ENCODE assay signal across 15 cellular contexts in the genomic region with DNA sequence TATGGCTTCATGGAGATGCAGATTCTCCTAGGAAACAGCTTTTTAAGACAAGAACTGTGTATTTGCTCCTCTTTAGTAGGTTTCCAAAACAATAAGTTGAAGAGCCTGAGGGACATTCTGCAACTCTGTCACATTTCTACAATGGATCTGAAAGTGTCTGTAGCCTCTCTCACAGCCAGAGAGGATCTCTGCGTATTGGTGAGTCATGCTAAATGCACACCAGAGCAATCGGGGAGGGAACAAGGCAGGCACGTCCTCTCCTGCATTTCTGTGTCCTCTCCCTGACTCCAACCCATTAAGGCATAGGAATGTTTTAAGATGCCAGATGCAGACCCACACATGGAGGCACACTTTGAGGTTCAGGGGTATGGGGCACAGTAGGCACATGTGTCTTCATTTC.
DNase-seq lines count a peak whose midpoint lies in the region; ATAC-seq and TF ChIP-seq lines count a peak whose summit lies in the region.
"Had no signal": no experiment of that assay in that cellular context is flagged by ENCODE, and none has a peak within 500 bp of the region (broad histone marks: within the 10 kb centered on the region; RNA-seq: fewer than 3 reads in every experiment).

No MANE protein-coding gene starts in this region.

- H3K4me3 ChIP-seq in hepatocyte (no peak overlapping the region), OCI-LY7 (ENCODE audit: low read depth, low read length, poor library complexity, severe bottlenecking) (no peak overlapping the region), suprapubic skin (no peak overlapping the region)
- H3K4me3 ChIP-seq: lower lobe of right lung had no signal

- POLR2A ChIA-PET in OCI-LY7 (lab: Charles Lee) = no interaction called here

- H2AFZ ChIP-seq in hepatocyte (no peak overlapping the region), OCI-LY7 (ENCODE audit: low read length) (no peak overlapping the region)

- no peaks in the 10 kb centered on the region for H3K9me3 ChIP-seq in hepatocyte (ENCODE audit: low read depth)
- H3K9me3 ChIP-seq in OCI-LY7 (ENCODE audit: low read length) = no peaks in the 10 kb centered on the region
- H3K9me3 ChIP-seq in suprapubic skin = no peaks in the 10 kb centered on the region
- H3K9me3 ChIP-seq: Caco-2, lower lobe of right lung had no signal

- H3K27me3 ChIP-seq in hepatocyte = no peaks in the 10 kb centered on the region
- H3K27me3 ChIP-seq in suprapubic skin = no peaks in the 10 kb centered on the region

- H3K27ac ChIP-seq in hepatocyte (peak overlapping the region; percentile 63), OCI-LY7 (ENCODE audit: low read depth, low read length, poor library complexity, severe bottlenecking) (no peak overlapping the region), suprapubic skin (no peak overlapping the region)
- H3K27ac ChIP-seq: lower lobe of right lung had no signal

- H3K4me3 Mint-ChIP-seq in HFFc6 = no peak overlapping the region
- H3K4me3 Mint-ChIP-seq: activated naive CD8-positive, alpha-beta T cell treated with anti-CD3 and anti-CD28 coated beads for 36 hours; activated T-cell treated with anti-CD3 and anti-CD28 coated beads, Interleukin-2, amount 50 U/mL, for 24 hours; natural killer cell treated with Interleukin-12 subunit alpha and Interleukin-12 subunit beta and Interleukin-15 and Interleukin-18, amount 100 ng/mL, for 72 hours had no signal

- H4K20me1 ChIP-seq in hepatocyte (ENCODE audit: insufficient read depth, poor library complexity, severe bottlenecking) (no peaks in the 10 kb centered on the region), OCI-LY7 (ENCODE audit: insufficient read depth, low read length) (no peaks in the 10 kb centered on the region)

- H3K27me3 Mint-ChIP-seq in HFFc6 (ENCODE audit: insufficient read depth) = peaks cover 1% of the 10 kb centered on the region; the same call in 1 of the 2 replicates
- H3K27me3 Mint-ChIP-seq: activated naive CD8-positive, alpha-beta T cell treated with anti-CD3 and anti-CD28 coated beads for 36 hours; activated T-cell treated with anti-CD3 and anti-CD28 coated beads, Interleukin-2, amount 50 U/mL, for 24 hours; natural killer cell treated with Interleukin-12 subunit alpha and Interleukin-12 subunit beta and Interleukin-15 and Interleukin-18, amount 100 ng/mL, for 72 hours had no signal

- CTCF ChIA-PET in OCI-LY7 (lab: Charles Lee; ENCODE audit: unreplicated experiment) = no interaction called here

- DNase-seq in AG08395 (ENCODE audit: low spot score) = peak; percentile 71
- peak; percentile 18 for DNase-seq in HFFc6
- peak; percentile 38 for DNase-seq in amniotic stem cell (lab: John Stamatoyannopoulos, UW)
- DNase-seq in hepatocyte (ENCODE audit: low spot score) = peak; percentile 43
- DNase-seq in putamen (ENCODE audit: low spot score) = no peak
- no peak for DNase-seq in OCI-LY7 (ENCODE audit: low spot score)
- DNase-seq in suprapubic skin (ENCODE audit: low spot score in 2 of 2) = no peak
- DNase-seq: activated naive CD8-positive, alpha-beta T cell treated with anti-CD3 and anti-CD28 coated beads for 36 hours; activated T-cell treated with anti-CD3 and anti-CD28 coated beads, Interleukin-2, amount 50 U/mL, for 24 hours; Caco-2; cortex of kidney; lower lobe of right lung; NCI-H2227 treated with DMSO at 0.1 percent for 48 hours had no signal

- H3K4me2 ChIP-seq in hepatocyte (no peak overlapping the region), OCI-LY7 (ENCODE audit: low read length) (no peak overlapping the region)

- no peaks in the 10 kb centered on the region for H3K36me3 Mint-ChIP-seq in HFFc6 (ENCODE audit: low read depth)
- H3K36me3 Mint-ChIP-seq: activated naive CD8-positive, alpha-beta T cell treated with anti-CD3 and anti-CD28 coated beads for 36 hours; natural killer cell treated with Interleukin-12 subunit alpha and Interleukin-12 subunit beta and Interleukin-15 and Interleukin-18, amount 100 ng/mL, for 72 hours had no signal

- H3K27ac Mint-ChIP-seq in HFFc6 = no peak overlapping the region
- H3K27ac Mint-ChIP-seq: activated naive CD8-positive, alpha-beta T cell treated with anti-CD3 and anti-CD28 coated beads for 36 hours; activated T-cell treated with anti-CD3 and anti-CD28 coated beads, Interleukin-2, amount 50 U/mL, for 24 hours; natural killer cell treated with Interleukin-12 subunit alpha and Interleukin-12 subunit beta and Interleukin-15 and Interleukin-18, amount 100 ng/mL, for 72 hours had no signal

- peaks cover 13% of the 10 kb centered on the region for H3K4me1 Mint-ChIP-seq in HFFc6 (ENCODE audit: low read depth)
- H3K4me1 Mint-ChIP-seq: activated naive CD8-positive, alpha-beta T cell treated with anti-CD3 and anti-CD28 coated beads for 36 hours had no signal

- H3K36me3 ChIP-seq in hepatocyte (replicated peaks; ENCODE audit: insufficient read depth, low read depth) = no peaks in the 10 kb centered on the region
- no peaks in the 10 kb centered on the region for H3K36me3 ChIP-seq in OCI-LY7 (ENCODE audit: insufficient read depth, low read length)
- no peaks in the 10 kb centered on the region for H3K36me3 ChIP-seq in suprapubic skin
- H3K36me3 ChIP-seq: lower lobe of right lung had no signal

- no TSS peak for BruUV-seq in OCI-LY7 (replicated peaks; lab: Mats Ljungman, UMichigan)

- no peak for ATAC-seq in GM19397 (IDR thresholded peaks at IDR 0.05; ENCODE audit: unreplicated experiment)
- ATAC-seq: lower lobe of right lung; natural killer cell treated with Interleukin-12 subunit alpha and Interleukin-12 subunit beta and Interleukin-15 and Interleukin-18, amount 100 ng/mL, for 72 hours had no signal

- WGBS in hepatocyte (ENCODE audit: low lambda C conversion rate, missing lambda C conversion rate) = 16% methylated on average over 3 of the region's 3 CpGs
- 38% methylated on average over 3 of the region's 3 CpGs for WGBS in suprapubic skin

- H3K4me1 ChIP-seq in hepatocyte (ENCODE audit: insufficient read depth) (peaks cover 5% of the 10 kb centered on the region), OCI-LY7 (ENCODE audit: insufficient read depth, low read length, poor library complexity, severe bottlenecking) (no peaks in the 10 kb centered on the region), suprapubic skin (no peaks in the 10 kb centered on the region)
- H3K4me1 ChIP-seq: Caco-2, lower lobe of right lung had no signal

- no peak for TF ChIP-seq POLR2A in suprapubic skin (IDR thresholded peaks at IDR 0.05)

- no peak for TF ChIP-seq EP300 in suprapubic skin (IDR thresholded peaks at IDR 0.05)

- intact Hi-C loops in OCI-LY7 (cut with micrococcal nuclease; ENCODE audit: unreplicated experiment) = no loop called here

- no peaks in the 10 kb centered on the region for H3K9me3 Mint-ChIP-seq in HFFc6

- H3K79me2 ChIP-seq in hepatocyte = no peaks in the 10 kb centered on the region
- no peaks in the 10 kb centered on the region for H3K79me2 ChIP-seq in OCI-LY7 (ENCODE audit: insufficient read depth, low read depth, low read length)

- H3K9me2 ChIP-seq in hepatocyte (replicated peaks; ENCODE audit: insufficient read depth) (no peaks in the 10 kb centered on the region), OCI-LY7 (ENCODE audit: insufficient read depth, low read length) (no peaks in the 10 kb centered on the region)

- no peak for TF ChIP-seq CTCF in HFFc6 (IDR thresholded peaks at IDR 0.05)
- no peak for TF ChIP-seq CTCF in hepatocyte (IDR thresholded peaks at IDR 0.05; ENCODE audit: poor library complexity)
- no peak for TF ChIP-seq CTCF in OCI-LY7 (conservative IDR thresholded peaks at IDR 0.05; ENCODE audit: low read length)
- no peak for TF ChIP-seq CTCF in suprapubic skin (IDR thresholded peaks at IDR 0.05)

Comparison
In these comparisons a context has a peak if more than half of its experiments do, and no peak if none do; other contexts are left out.
1. DNase-seq: peak in AG08395 (single experiment), HFFc6 (single experiment), amniotic stem cell (single experiment) and hepatocyte (single experiment); none in putamen (single experiment), OCI-LY7 (single experiment) and suprapubic skin (0 of 2).